ENCODE assay signal across 8 cellular contexts in the genomic region with DNA sequence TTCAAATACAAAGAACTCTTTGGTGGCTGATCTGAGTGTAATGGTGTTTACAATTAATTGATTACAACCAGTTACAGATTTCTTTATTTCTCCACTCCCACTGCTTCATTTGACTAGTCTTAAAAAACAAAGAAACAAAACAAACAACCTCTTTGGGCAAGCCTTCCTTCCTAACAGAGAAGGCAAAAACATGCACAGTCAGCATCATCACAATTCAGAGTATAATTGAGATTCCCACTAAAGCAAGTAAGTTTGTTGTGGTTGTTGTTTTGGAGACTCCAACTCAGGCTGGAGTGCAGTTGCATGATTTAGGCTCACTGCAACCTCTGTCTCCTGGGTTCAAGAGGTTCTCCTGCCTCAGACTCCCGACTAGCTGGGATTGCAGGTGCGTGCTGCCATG.
"Had no signal": no experiment of that assay in that cellular context is flagged by ENCODE, and none has a peak within 500 bp of the region (broad histone marks: within the 10 kb centered on the region; RNA-seq: fewer than 3 reads in every experiment).

No MANE protein-coding gene starts in this region.

- H3K4me1 Mint-ChIP-seq: GM23338, IgD-negative memory B cell had no signal

- DNase-seq: H7, Kasumi-1, KG1 had no signal

- H3K4me3 ChIP-seq: GM23338, HAP-1 had no signal

- H2AFZ ChIP-seq: GM23338 had no signal

- H3K9me3 ChIP-seq: HAP-1 had no signal

- H3K4me2 ChIP-seq: GM23338 had no signal

- H3K36me3 Mint-ChIP-seq: IgD-negative memory B cell had no signal

- H3K27ac Mint-ChIP-seq: GM23338, IgD-negative memory B cell had no signal

- H3K4me3 Mint-ChIP-seq: GM23338, IgD-negative memory B cell had no signal

- H3K4me1 ChIP-seq: HAP-1 had no signal

- H3K36me3 ChIP-seq: HAP-1 had no signal

- H3K27me3 Mint-ChIP-seq: IgD-negative memory B cell had no signal

- H3K9me3 Mint-ChIP-seq: GM23338, IgD-negative memory B cell had no signal

- ATAC-seq: GM23338, HCT116 had no signal

- H3K27ac ChIP-seq: HL-60 had no signal
